28 cellular contexts compared by ENCODE assay signal in genomic region chr13:111941845-111942447, GRCh38.
"Had no signal": no experiment of that assay in that cellular context is flagged by ENCODE, and none has a peak within 500 bp of the region (broad histone marks: within the 10 kb centered on the region; RNA-seq: fewer than 3 reads in every experiment).

No MANE protein-coding gene starts in this region.

- H3K27me3 Mint-ChIP-seq: activated B cell treated with CpG ODN at 0.5 μM for 24 hours; activated naive CD8-positive, alpha-beta T cell treated with anti-CD3 and anti-CD28 coated beads, Interleukin-2, amount 10 ng/mL, durations not matched to agents 7 days and 5 days had no signal

- H3K9me3 ChIP-seq: ascending aorta, esophagus muscularis mucosa, pancreas, prostate gland, suprapubic skin, tibial artery had no signal

- H3K9me3 Mint-ChIP-seq: activated B cell treated with CpG ODN at 0.5 μM for 24 hours; activated CD8-positive, alpha-beta T cell treated with anti-CD3 and anti-CD28 coated beads for 36 hours; activated naive CD4-positive, alpha-beta T cell treated with anti-CD3 and anti-CD28 coated beads for 36 hours; activated naive CD8-positive, alpha-beta T cell treated with anti-CD3 and anti-CD28 coated beads, Interleukin-2, amount 10 ng/mL, durations not matched to agents 7 days and 5 days; activated T-helper 1 cell treated with anti-CD3 and anti-CD28 coated beads, Interleukin-12 subunit alpha, Interleukin-12 subunit beta, Interleukin-2, Interleukin-4 antibody, amounts not matched to agents 30 ng/mL and 10 ng/mL and 1 ng/mL, durations not matched to agents 14 hours and 24 hours and 36 hours; endodermal cell; mesothelial cell of epicardium; nephron progenitor cell; T-helper 2 cell treated with Interferon-gamma antibody and Interleukin-4, amounts not matched to agents 5 μg/mL and 100 μg/mL, for 36 hours had no signal

- H3K4me1 Mint-ChIP-seq: activated B cell treated with CpG ODN at 0.5 μM for 24 hours; activated naive CD8-positive, alpha-beta T cell treated with anti-CD3 and anti-CD28 coated beads, Interleukin-2, amount 10 ng/mL, durations not matched to agents 7 days and 5 days; endodermal cell; naive B cell; T-cell had no signal

- H3K36me3 ChIP-seq: ascending aorta, esophagus muscularis mucosa, pancreas, prostate gland, suprapubic skin, tibial artery had no signal

- H3K4me1 ChIP-seq: ascending aorta, pancreas, prostate gland, tibial artery had no signal

- H3K27ac ChIP-seq: ascending aorta, esophagus muscularis mucosa, pancreas, prostate gland, suprapubic skin, tibial artery had no signal

- H3K4me3 ChIP-seq: ascending aorta, esophagus muscularis mucosa, pancreas, prostate gland, suprapubic skin, tibial artery had no signal

- H3K27me3 ChIP-seq: ascending aorta had no signal

- FAIRE-seq: frontal cortex, keratinocyte, pancreas had no signal

- DNase-seq: activated B cell treated with CpG ODN at 0.5 μM for 24 hours; activated CD4-positive, alpha-beta T cell treated with anti-CD3 and anti-CD28 coated beads, Interleukin-2, amount 50 U/mL, for 1 hour; activated CD8-positive, alpha-beta T cell treated with anti-CD3 and anti-CD28 coated beads for 36 hours; activated naive CD4-positive, alpha-beta T cell treated with anti-CD3 and anti-CD28 coated beads for 36 hours; activated naive CD8-positive, alpha-beta T cell treated with anti-CD3 and anti-CD28 coated beads, Interleukin-2, amount 10 ng/mL, durations not matched to agents 7 days and 5 days; activated T-cell treated with anti-CD3 and anti-CD28 coated beads, Interleukin-2, amount 50 U/mL, for 1 hour; caudate nucleus; endodermal cell; glutamatergic neuron; left cardiac atrium; mammary epithelial cell; naive B cell; nephron progenitor cell; pancreas; retina; stimulated activated naive CD4-positive, alpha-beta T cell; T-cell; tibial artery had no signal

- ATAC-seq: activated CD8-positive, alpha-beta T cell treated with anti-CD3 and anti-CD28 coated beads for 36 hours; left cardiac atrium; pancreas; T-cell had no signal

- H3K36me3 Mint-ChIP-seq: activated naive CD8-positive, alpha-beta T cell treated with anti-CD3 and anti-CD28 coated beads, Interleukin-2, amount 10 ng/mL, durations not matched to agents 7 days and 5 days; brain; mesothelial cell of epicardium; naive B cell; T-cell had no signal

- H3K4me3 Mint-ChIP-seq: activated B cell treated with CpG ODN at 0.5 μM for 24 hours; activated CD8-positive, alpha-beta T cell treated with anti-CD3 and anti-CD28 coated beads for 36 hours; activated naive CD4-positive, alpha-beta T cell treated with anti-CD3 and anti-CD28 coated beads for 36 hours; activated naive CD8-positive, alpha-beta T cell treated with anti-CD3 and anti-CD28 coated beads, Interleukin-2, amount 10 ng/mL, durations not matched to agents 7 days and 5 days; activated T-helper 1 cell treated with anti-CD3 and anti-CD28 coated beads, Interleukin-12 subunit alpha, Interleukin-12 subunit beta, Interleukin-2, Interleukin-4 antibody, amounts not matched to agents 30 ng/mL and 10 ng/mL and 1 ng/mL, durations not matched to agents 14 hours and 24 hours and 36 hours; brain; endodermal cell; mesothelial cell of epicardium; naive B cell; nephron progenitor cell; T-cell; T-helper 2 cell treated with Interferon-gamma antibody and Interleukin-4, amounts not matched to agents 5 μg/mL and 100 μg/mL, for 36 hours had no signal

- H3K27ac Mint-ChIP-seq: activated B cell treated with CpG ODN at 0.5 μM for 24 hours; activated CD8-positive, alpha-beta T cell treated with anti-CD3 and anti-CD28 coated beads for 36 hours; activated naive CD4-positive, alpha-beta T cell treated with anti-CD3 and anti-CD28 coated beads for 36 hours; activated naive CD8-positive, alpha-beta T cell treated with anti-CD3 and anti-CD28 coated beads, Interleukin-2, amount 10 ng/mL, durations not matched to agents 7 days and 5 days; activated T-helper 1 cell treated with anti-CD3 and anti-CD28 coated beads, Interleukin-12 subunit alpha, Interleukin-12 subunit beta, Interleukin-2, Interleukin-4 antibody, amounts not matched to agents 30 ng/mL and 10 ng/mL and 1 ng/mL, durations not matched to agents 14 hours and 24 hours and 36 hours; endodermal cell; mesothelial cell of epicardium; naive B cell; nephron progenitor cell; T-cell; T-helper 2 cell treated with Interferon-gamma antibody and Interleukin-4, amounts not matched to agents 5 μg/mL and 100 μg/mL, for 36 hours had no signal
